ENCODE assay signal across 28 cellular contexts in the genomic region with DNA sequence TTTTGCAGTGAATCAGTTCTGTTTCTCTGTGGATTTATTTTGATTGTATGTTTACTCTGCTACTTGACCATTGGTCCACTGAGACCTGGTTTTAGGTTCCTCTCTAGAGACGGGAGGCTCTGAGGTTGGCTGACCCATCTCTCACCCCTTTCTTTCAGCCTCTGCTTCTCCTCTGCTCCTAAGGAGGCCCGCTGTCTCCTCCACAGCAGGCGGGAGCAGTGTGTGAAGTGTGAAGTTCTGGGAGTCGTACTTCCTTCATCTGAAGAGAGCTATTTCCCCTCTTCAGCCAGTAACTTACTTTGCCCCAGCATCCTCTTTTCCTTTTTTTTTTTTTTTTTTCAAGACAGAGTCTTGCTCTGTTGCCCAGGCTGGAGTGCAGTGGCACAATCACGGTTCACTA. TPM values are rescaled to one million over a fixed set of nuclear protein-coding genes. Genes with fewer than 3 reads are reported as not detected.
A peak's percentile ranks its signal among the peaks of the same experiment; 100 is the strongest.
DNase-seq lines count a peak whose midpoint lies in the region; FAIRE-seq and TF ChIP-seq lines count a peak whose summit lies in the region.
"Had no signal": no experiment of that assay in that cellular context is flagged by ENCODE, and none has a peak within 500 bp of the region (broad histone marks: within the 10 kb centered on the region; RNA-seq: fewer than 3 reads in every experiment).

No MANE protein-coding gene starts in this region.

- no peak for TF ChIP-seq EP300 in H1 (IDR thresholded peaks at IDR 0.05; ENCODE audit: borderline replicate concordance in 1 of 2, low read depth in 2 of 2, low read length in 2 of 2)

- H2BK120ac ChIP-seq in H1 (replicated peaks; ENCODE audit: low read depth, low read length) = no peak overlapping the region

- H2BK5ac ChIP-seq in H1 (ENCODE audit: low read depth, low read length) = no peak overlapping the region

- no peak overlapping the region for H3K56ac ChIP-seq in H1 (replicated peaks; ENCODE audit: insufficient read length, low read depth, low read length)

- H2AFZ ChIP-seq in H1 (ENCODE audit: low read length) = no peak overlapping the region
- H2AFZ ChIP-seq: PC-9 had no signal

- H4K20me1 ChIP-seq in H1 (replicated peaks in 1 of 2; ENCODE audit: control insufficient read depth in 1 of 2, insufficient read depth in 2 of 2, low read length in 2 of 2) = no peaks in the 10 kb centered on the region

- POLR2A ChIA-PET in H1 (lab: Charles Lee; ENCODE audit: partially characterized antibody) (interaction anchor here (1.7 kb wide), 1 partner anchor 11 kb away, joined by 6 read pairs; no protein-coding TSS in a partner anchor), GM10248 (lab: Yijun Ruan, JAX) (no interaction called here)

- no peak overlapping the region for H3K14ac ChIP-seq in H1 (ENCODE audit: insufficient read length)

- H3K79me1 ChIP-seq in H1 (ENCODE audit: low read depth, low read length) = no peaks in the 10 kb centered on the region

- no peak overlapping the region for H3K4me3 ChIP-seq in H1 (ENCODE audit: extremely low read depth in 1 of 4, insufficient read depth in 2 of 4, low read depth in 3 of 4, low read length in 4 of 4)
- H3K4me3 ChIP-seq in WERI-Rb-1 (ENCODE audit: low read depth, low read length) = no peak overlapping the region
- H3K4me3 ChIP-seq: BLaER1 treated with 17β-estradiol and CSF1 and Interleukin-3, amounts not matched to agents 10 nM and 100 nM; MG63; PC-9 had no signal

- intact Hi-C loops in posterior vena cava (cut with DNase I) = no loop called here

- H4K5ac ChIP-seq in H1 (ENCODE audit: insufficient read length, low read depth, low read length) = no peak overlapping the region

- TF ChIP-seq CTCF in H1 (IDR thresholded peaks at IDR 0.05; ENCODE audit: control extremely low read depth in 1 of 3, insufficient read depth in 1 of 3, low read depth in 1 of 3, low read length in 3 of 3) (no peak), GM10248 (IDR thresholded peaks at IDR 0.05; ENCODE audit: control extremely low read depth, extremely low read depth, low read depth, missing control alignments) (no peak), WERI-Rb-1 (IDR thresholded peaks at IDR 0.05; ENCODE audit: low read depth, low read length) (no peak), GM13977 (IDR thresholded peaks at IDR 0.05; ENCODE audit: extremely low read depth, insufficient read depth, missing control alignments) (no peak)

- H3K4me2 ChIP-seq in H1 (ENCODE audit: insufficient read depth in 1 of 2, low read depth in 2 of 2, low read length in 2 of 2) = no peak overlapping the region
- H3K4me2 ChIP-seq: PC-9 had no signal

- no peaks in the 10 kb centered on the region for H3K79me2 ChIP-seq in H1 (ENCODE audit: control insufficient read depth in 1 of 2, insufficient read depth in 2 of 2, low read length in 2 of 2)

- H2BK20ac ChIP-seq in H1 (ENCODE audit: low read length) = no peak overlapping the region

- H4K91ac ChIP-seq in H1 (replicated peaks; ENCODE audit: insufficient read length, low read length) = no peak overlapping the region

- no peak overlapping the region; the same call in 1 of the 2 replicates for H2BK15ac ChIP-seq in H1 (ENCODE audit: low read length)

- H3K27me3 ChIP-seq in H1 (replicated peaks in 1 of 4; ENCODE audit: control insufficient read depth in 3 of 4, extremely low read depth in 1 of 4, insufficient read depth in 3 of 4, low read length in 3 of 4) (no peaks in the 10 kb centered on the region; a peak in 2 of 7 replicates), WERI-Rb-1 (ENCODE audit: insufficient read depth, low read depth, severe bottlenecking) (no peaks in the 10 kb centered on the region)
- H3K27me3 ChIP-seq: BLaER1 treated with 17β-estradiol and CSF1 and Interleukin-3, amounts not matched to agents 10 nM and 100 nM; MG63 had no signal

- CTCF ChIA-PET in H1 (lab: Charles Lee; ENCODE audit: partially characterized antibody) (interaction anchor here (0.7 to 1.6 kb wide), 4 partner anchors 12 to 108 kb away, joined by 3 to 4 read pairs (median 3); no protein-coding TSS in a partner anchor), GM10248 (lab: Yijun Ruan, JAX) (interaction anchor here (1.1 to 1.2 kb wide), 3 partner anchors 34 to 78 kb away, joined by 3 read pairs; no protein-coding TSS in a partner anchor)

- no peak overlapping the region for H3K9ac ChIP-seq in H1 (replicated peaks in 1 of 4; ENCODE audit: extremely low read depth in 1 of 4, low read depth in 3 of 4, low read length in 3 of 4)
- H3K9ac ChIP-seq: BLaER1 treated with 17β-estradiol and CSF1 and Interleukin-3, amounts not matched to agents 10 nM and 100 nM had no signal

- no peak overlapping the region; the same call in 1 of the 2 replicates for H4K8ac ChIP-seq in H1 (ENCODE audit: extremely low read depth, insufficient read depth, low read length)

- no peak for TF ChIP-seq RAD21 in H1 (IDR thresholded peaks at IDR 0.05 in 1 of 2, conservative IDR thresholded peaks at IDR 0.05 in 1 of 2; ENCODE audit: low read depth in 2 of 2, low read length in 2 of 2)

- in situ Hi-C loops in GM13977 (cut with MboI; ENCODE audit: low pct_unique_long_range_greater_than_20kb, low sequenced_read_pairs, unreplicated experiment) = no loop called here

- H2BK12ac ChIP-seq in H1 (ENCODE audit: low read depth, low read length) = no peak overlapping the region

- peak; percentile 19 for FAIRE-seq in H1 (lab: Jason Lieb, UNC)
- FAIRE-seq: GM19239, H54, HTR-8/SVneo had no signal

- 82% methylated on average over 5 of the region's 5 CpGs; no CpG with 5 or more reads in 1 of the 2 experiments for WGBS in H1 (ENCODE audit: extremely low coverage in 1 of 2, insufficient coverage in 1 of 2, insufficient read length in 1 of 2, insufficient replicate concordance in 2 of 2, low coverage in 1 of 2, low lambda C conversion rate in 2 of 2, missing lambda C conversion rate in 1 of 2), 2 experiments

- no peak overlapping the region for H3K4ac ChIP-seq in H1 (replicated peaks; ENCODE audit: insufficient read length, low read depth, low read length)

- H3K36me3 ChIP-seq in H1 (ENCODE audit: control insufficient read depth in 2 of 4, insufficient read depth in 4 of 4, low read length in 3 of 4) (no peaks in the 10 kb centered on the region), WERI-Rb-1 (no peaks in the 10 kb centered on the region)
- H3K36me3 ChIP-seq: BLaER1 treated with 17β-estradiol and CSF1 and Interleukin-3, amounts not matched to agents 10 nM and 100 nM; MG63 had no signal

- H3K27ac ChIP-seq in H1 (ENCODE audit: low read depth, low read length) = no peak overlapping the region
- no peak overlapping the region for H3K27ac ChIP-seq in WERI-Rb-1
- H3K27ac ChIP-seq: BLaER1 treated with 17β-estradiol and CSF1 and Interleukin-3, amounts not matched to agents 10 nM and 100 nM; PC-9 had no signal

- peak; percentile 26 for DNase-seq in NOMO-1 treated with DMSO at 0.1 percent for 48 hours (lab: John Stamatoyannopoulos, UW; ENCODE audit: unreplicated experiment)
- DNase-seq in NOMO-1 (lab: John Stamatoyannopoulos, UW; ENCODE audit: unreplicated experiment in 2 of 2) = no peak
- DNase-seq in MV-4-11 (lab: John Stamatoyannopoulos, UW) = peak; percentile 49
- DNase-seq in H1 (ENCODE audit: low read depth in 1 of 2, low spot score in 2 of 2) = no peak
- DNase-seq in posterior vena cava (ENCODE audit: low spot score) = peak; percentile 17
- DNase-seq in GM10248 (ENCODE audit: extremely low spot score) = no peak
- DNase-seq in WERI-Rb-1 = no peak
- no peak for DNase-seq in GM13977 (ENCODE audit: low spot score)
- DNase-seq: CD4-positive, alpha-beta memory T cell; COR-L47; DMS53; KG1; MG63; NCI-H1092; NCI-H1436; NCI-H187; NCI-H2081 treated with DMSO at 0.1 percent for 48 hours; NCI-H2171 treated with DMSO at 0.1 percent for 48 hours; NCI-H774; PC-9; SW 1271 had no signal

- H3K23ac ChIP-seq in H1 (ENCODE audit: insufficient read length) = no peak overlapping the region

- H3K4me1 ChIP-seq in H1 (replicated peaks in 1 of 4; ENCODE audit: control insufficient read depth in 3 of 4, insufficient read depth in 4 of 4, low read length in 3 of 4) = peaks cover 0 to 3% (median 3%) of the 10 kb centered on the region in 4 experiments; a peak in 6 of 7 replicates

- H3K18ac ChIP-seq in H1 (ENCODE audit: extremely low read depth, low read length) = no peak overlapping the region

- H3K9me3 ChIP-seq in H1 (ENCODE audit: insufficient read depth in 2 of 2, low read depth in 1 of 2, low read length in 1 of 2) (no peaks in the 10 kb centered on the region), WERI-Rb-1 (ENCODE audit: severe bottlenecking) (no peaks in the 10 kb centered on the region)
- H3K9me3 ChIP-seq: BLaER1 treated with 17β-estradiol and CSF1 and Interleukin-3, amounts not matched to agents 10 nM and 100 nM; MG63 had no signal

- no peak for TF ChIP-seq POLR2A in H1 (IDR thresholded peaks at IDR 0.05; ENCODE audit: control extremely low read depth in 1 of 2, low read depth in 2 of 2, low read length in 2 of 2)

- no peak overlapping the region for H2AK5ac ChIP-seq in H1 (ENCODE audit: low read depth, low read length)

- H3K23me2 ChIP-seq in H1 (ENCODE audit: low read depth, low read length) = no peaks in the 10 kb centered on the region

RNA-seq across cellular contexts. Expression of a gene that starts 21.1 kb away (rescaled TPM):
- 14.2 and 14.5 TPM in 2 replicates for total RNA-seq in H1 (2021; fragmentation: NEBNext Ultra II Directional; extraction: Animal tissue kit (Norgen Biotek cat#: 25700))
- 20.1 and 20.8 TPM in 2 replicates for polyA plus RNA-seq in H1 (2011; rRNA removed)
- 26.4 TPM for polyA plus RNA-seq in H1 (2011; cell fraction: cytosol; rRNA removed)
- polyA plus RNA-seq in H1 (2011; cell fraction: nucleus; rRNA removed) = 15.8 TPM
- polyA plus RNA-seq in H1 (2012, experiment 1 of 2) = 25.2 to 36.8 TPM (median 30.7 TPM) in 4 replicates
- polyA plus RNA-seq in H1 (2012, experiment 2 of 2) = 22.0 TPM
- polyA plus RNA-seq in H1 (2013, experiment 1 of 2) = 10.7 TPM
- polyA plus RNA-seq in H1 (2013, experiment 2 of 2) = 11.2 TPM
- 6.0 and 7.3 TPM in 2 replicates for polyA minus RNA-seq in H1 (2011; rRNA and poly(A)+ RNA removed)
- 8.3 TPM for polyA minus RNA-seq in H1 (2011; cell fraction: cytosol; rRNA and poly(A)+ RNA removed)
- polyA minus RNA-seq in H1 (2011; cell fraction: nucleus; rRNA and poly(A)+ RNA removed) = 5.7 TPM
- 1 to 10 TPM; 5.0 to 5.3 TPM for total RNA-seq in posterior vena cava

RNA-seq across cellular contexts. Expression of a gene that starts 37.2 kb away (rescaled TPM):
- 1.8 and 2.4 TPM in 2 replicates for total RNA-seq in H1 (2021; fragmentation: NEBNext Ultra II Directional; extraction: Animal tissue kit (Norgen Biotek cat#: 25700))
- 2.4 TPM in 2 replicates for polyA plus RNA-seq in H1 (2011; rRNA removed)
- 1.5 TPM for polyA plus RNA-seq in H1 (2011; cell fraction: cytosol; rRNA removed)
- polyA plus RNA-seq in H1 (2011; cell fraction: nucleus; rRNA removed) = 2.9 TPM
- polyA plus RNA-seq in H1 (2012, experiment 1 of 2) = 2.4 to 3.7 TPM (median 3.0 TPM) in 4 replicates
- polyA plus RNA-seq in H1 (2012, experiment 2 of 2) = 2.2 TPM
- 2.1 TPM for polyA plus RNA-seq in H1 (2013, experiment 1 of 2)
- polyA plus RNA-seq in H1 (2013, experiment 2 of 2) = 2.3 TPM
- polyA minus RNA-seq in H1 (2011; rRNA and poly(A)+ RNA removed) = 3.7 and 3.9 TPM in 2 replicates
- 2.3 TPM for polyA minus RNA-seq in H1 (2011; cell fraction: cytosol; rRNA and poly(A)+ RNA removed)
- 2.4 TPM for polyA minus RNA-seq in H1 (2011; cell fraction: nucleus; rRNA and poly(A)+ RNA removed)
- not detected for total RNA-seq in posterior vena cava
- total RNA-seq: A172; CD4-positive, alpha-beta memory T cell; PC-9; Right ventricle myocardium inferior; RPMI7951 had no signal
- polyA plus RNA-seq: CD4-positive, alpha-beta memory T cell had no signal

Comparison
In these comparisons a context has a peak if more than half of its experiments do, and no peak if none do; other contexts are left out.
1. DNase-seq: peak in NOMO-1 treated with DMSO at 0.1 percent for 48 hours (single experiment), MV-4-11 (single experiment) and posterior vena cava (single experiment); none in NOMO-1 (0 of 2), H1 (0 of 2), GM10248 (single experiment), WERI-Rb-1 (single experiment) and GM13977 (single experiment).